Comparison of ENCODE assay signal across 11 cellular contexts in the genomic region with DNA sequence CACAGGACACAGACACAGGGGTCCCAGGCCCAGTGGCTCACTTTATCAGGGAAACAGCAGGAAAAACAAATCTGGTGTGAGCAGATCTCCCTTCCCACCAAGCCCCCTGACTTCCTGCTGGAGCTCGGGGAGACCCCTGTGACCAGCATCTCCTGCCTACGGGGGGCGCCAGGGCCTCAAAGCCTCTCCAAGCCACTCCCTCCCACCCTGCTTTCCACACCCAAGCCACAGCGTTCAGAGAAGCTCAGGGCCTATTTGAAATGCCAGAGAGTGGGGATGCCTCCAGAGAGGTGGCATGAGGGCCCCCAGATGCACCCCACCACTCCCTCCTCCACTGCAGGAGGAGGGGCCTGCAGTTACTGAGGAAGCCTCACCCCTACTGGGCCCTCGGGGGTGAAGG. TPM values are rescaled to one million over a fixed set of nuclear protein-coding genes. Genes with fewer than 3 reads are reported as not detected.
DNase-seq lines count a peak whose midpoint lies in the region; ATAC-seq, FAIRE-seq and TF ChIP-seq lines count a peak whose summit lies in the region.
"Had no signal": no experiment of that assay in that cellular context is flagged by ENCODE, and none has a peak within 500 bp of the region (broad histone marks: within the 10 kb centered on the region; RNA-seq: fewer than 3 reads in every experiment).

No MANE protein-coding gene starts in this region.

- H3K4me1 ChIP-seq in astrocyte (ENCODE audit: insufficient read depth, low read length): peaks cover 9% of the 10 kb centered on the region

- H3K4me3 ChIP-seq in LNCaP clone FGC (ENCODE audit: low read depth, low read length) (no peak overlapping the region), astrocyte (ENCODE audit: insufficient read depth, low read depth, low read length) (no peak overlapping the region), neural cell (ENCODE audit: low read length) (no peak overlapping the region)

- no peaks in the 10 kb centered on the region for H3F3A ChIP-seq in neural cell (ENCODE audit: insufficient read depth, low read length, poor library complexity, severe bottlenecking)

- TF ChIP-seq EP300 in neural cell (conservative IDR thresholded peaks at IDR 0.05; ENCODE audit: poor library complexity, severe bottlenecking): no peak

- H3K9me3 Mint-ChIP-seq in astrocyte (ENCODE audit: unreplicated experiment): no peaks in the 10 kb centered on the region

- H3K36me3 Mint-ChIP-seq in astrocyte (ENCODE audit: low read depth, unreplicated experiment): peaks cover 2% of the 10 kb centered on the region

- H3K9me3 ChIP-seq in astrocyte (ENCODE audit: insufficient read depth, low read depth, low read length) (no peaks in the 10 kb centered on the region), neural cell (ENCODE audit: low read length) (no peaks in the 10 kb centered on the region)

- DNase-seq in DMS53 (lab: John Stamatoyannopoulos, UW): peak; percentile 33
- DNase-seq in DMS53 treated with DMSO at 0.1 percent for 48 hours (lab: John Stamatoyannopoulos, UW; ENCODE audit: unreplicated experiment): no peak
- DNase-seq in LNCaP clone FGC (ENCODE audit: low read depth): no peak
- DNase-seq in astrocyte (ENCODE audit: low read depth): no peak
- no peak for DNase-seq in activated CD4-positive, CD25-positive, alpha-beta regulatory T cell treated with anti-CD3 and anti-CD28 coated beads, Interleukin-2, amount 50 U/mL, for 72 hours
- DNase-seq in GM19240 (ENCODE audit: insufficient read length, low spot score): no peak
- DNase-seq: GOT3, NCI-H510A treated with DMSO at 0.1 percent for 48 hours had no signal

- H4K20me1 ChIP-seq in astrocyte (ENCODE audit: insufficient read depth, low read length) (peaks cover 5% of the 10 kb centered on the region), neural cell (ENCODE audit: insufficient read depth) (no peaks in the 10 kb centered on the region)

- no peak for TF ChIP-seq RAD21 in neural cell (conservative IDR thresholded peaks at IDR 0.05)

- H3K4me3 Mint-ChIP-seq in astrocyte (ENCODE audit: unreplicated experiment): no peak overlapping the region

- H2AFZ ChIP-seq in astrocyte (ENCODE audit: low read depth, low read length) (no peak overlapping the region), neural cell (ENCODE audit: low read depth, low read length) (no peak overlapping the region)

- H3K9ac ChIP-seq in astrocyte (ENCODE audit: low read length): peak overlapping the region; percentile 69
- H3K9ac ChIP-seq in neural cell (ENCODE audit: low read length): peak overlapping the region; percentile 29

- FAIRE-seq in astrocyte (lab: Jason Lieb, UNC): no peak

- no peaks in the 10 kb centered on the region for H3K4me1 Mint-ChIP-seq in astrocyte (ENCODE audit: low read depth, unreplicated experiment)

- TF ChIP-seq CTCF in LNCaP clone FGC (IDR thresholded peaks at IDR 0.05; ENCODE audit: control insufficient read depth, extremely low read depth, insufficient read depth) (0 out of 2 replicates have a peak, but pooled peaks have one; percentile 2), astrocyte (IDR thresholded peaks at IDR 0.05; ENCODE audit: insufficient read depth, low read depth, low read length) (no peak), neural cell (IDR thresholded peaks at IDR 0.05; ENCODE audit: poor library complexity, severe bottlenecking) (no peak)

- ATAC-seq in HG03045 (IDR thresholded peaks at IDR 0.05; ENCODE audit: unreplicated experiment): no peak

- H3K27me3 Mint-ChIP-seq in astrocyte (ENCODE audit: low read depth, unreplicated experiment): peaks cover 31% of the 10 kb centered on the region

- H3K36me3 ChIP-seq in astrocyte (ENCODE audit: insufficient read depth, low read length) (no peaks in the 10 kb centered on the region), neural cell (ENCODE audit: insufficient read depth, low read length) (no peaks in the 10 kb centered on the region)

- H3K27ac ChIP-seq in astrocyte (ENCODE audit: low read depth, low read length) (no peak overlapping the region), neural cell (ENCODE audit: low read length) (no peak overlapping the region)

- no peaks in the 10 kb centered on the region for H3K79me2 ChIP-seq in astrocyte (ENCODE audit: insufficient read depth, low read length)
- no peaks in the 10 kb centered on the region for H3K79me2 ChIP-seq in neural cell (replicated peaks; ENCODE audit: insufficient read depth, low read length)

- no peaks in the 10 kb centered on the region for H3K9me2 ChIP-seq in neural cell (ENCODE audit: insufficient read depth, low read length)

- H3K27me3 ChIP-seq in astrocyte (ENCODE audit: insufficient read depth, low read length): no peaks in the 10 kb centered on the region
- H3K27me3 ChIP-seq in neural cell (ENCODE audit: insufficient read depth, low read depth, low read length): no peaks in the 10 kb centered on the region

- H3K4me2 ChIP-seq in astrocyte (ENCODE audit: low read length) (no peak overlapping the region), neural cell (ENCODE audit: low read length) (no peak overlapping the region)

- no peak overlapping the region for H3K27ac Mint-ChIP-seq in astrocyte (ENCODE audit: unreplicated experiment)

TF ChIP-seq in neural cell, 6 proteins besides CTCF, POLR2A, EP300 and RAD21:
- no peak for TF ChIP-seq TAF1 (IDR thresholded peaks at IDR 0.05; ENCODE audit: low read depth)
- no peak for TF ChIP-seq POLR2AphosphoS5 (IDR thresholded peaks at IDR 0.05)
- TF ChIP-seq SMC3 (conservative IDR thresholded peaks at IDR 0.05; ENCODE audit: poor library complexity): no peak
- TF ChIP-seq, protein P1, sequence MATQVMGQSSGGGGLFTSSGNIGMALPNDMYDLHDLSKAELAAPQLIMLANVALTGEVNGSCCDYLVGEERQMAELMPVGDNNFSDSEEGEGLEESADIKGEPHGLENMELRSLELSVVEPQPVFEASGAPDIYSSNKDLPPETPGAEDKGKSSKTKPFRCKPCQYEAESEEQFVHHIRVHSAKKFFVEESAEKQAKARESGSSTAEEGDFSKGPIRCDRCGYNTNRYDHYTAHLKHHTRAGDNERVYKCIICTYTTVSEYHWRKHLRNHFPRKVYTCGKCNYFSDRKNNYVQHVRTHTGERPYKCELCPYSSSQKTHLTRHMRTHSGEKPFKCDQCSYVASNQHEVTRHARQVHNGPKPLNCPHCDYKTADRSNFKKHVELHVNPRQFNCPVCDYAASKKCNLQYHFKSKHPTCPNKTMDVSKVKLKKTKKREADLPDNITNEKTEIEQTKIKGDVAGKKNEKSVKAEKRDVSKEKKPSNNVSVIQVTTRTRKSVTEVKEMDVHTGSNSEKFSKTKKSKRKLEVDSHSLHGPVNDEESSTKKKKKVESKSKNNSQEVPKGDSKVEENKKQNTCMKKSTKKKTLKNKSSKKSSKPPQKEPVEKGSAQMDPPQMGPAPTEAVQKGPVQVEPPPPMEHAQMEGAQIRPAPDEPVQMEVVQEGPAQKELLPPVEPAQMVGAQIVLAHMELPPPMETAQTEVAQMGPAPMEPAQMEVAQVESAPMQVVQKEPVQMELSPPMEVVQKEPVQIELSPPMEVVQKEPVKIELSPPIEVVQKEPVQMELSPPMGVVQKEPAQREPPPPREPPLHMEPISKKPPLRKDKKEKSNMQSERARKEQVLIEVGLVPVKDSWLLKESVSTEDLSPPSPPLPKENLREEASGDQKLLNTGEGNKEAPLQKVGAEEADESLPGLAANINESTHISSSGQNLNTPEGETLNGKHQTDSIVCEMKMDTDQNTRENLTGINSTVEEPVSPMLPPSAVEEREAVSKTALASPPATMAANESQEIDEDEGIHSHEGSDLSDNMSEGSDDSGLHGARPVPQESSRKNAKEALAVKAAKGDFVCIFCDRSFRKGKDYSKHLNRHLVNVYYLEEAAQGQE (IDR thresholded peaks at IDR 0.05; ENCODE audit: borderline replicate concordance): no peak
- TF ChIP-seq EZH2 (IDR thresholded peaks at IDR 0.05; ENCODE audit: borderline replicate concordance, insufficient read depth, low read length, poor library complexity, severe bottlenecking): no peak
- no peak for TF ChIP-seq MXI1 (conservative IDR thresholded peaks at IDR 0.05; ENCODE audit: poor library complexity, severe bottlenecking)

RNA-seq across cellular contexts. Expression of gene CDKN1C, which starts 5.7 kb away (rescaled TPM):
- 3.8 and 7.5 TPM in 2 replicates for total RNA-seq in astrocyte
- polyA plus RNA-seq in neural cell: 36.7 and 51.2 TPM in 2 replicates
- 24.7 and 27.3 TPM in 2 replicates for polyA minus RNA-seq in neural cell

RNA-seq across cellular contexts. Expression of gene PHLDA2, which starts 37.9 kb away (rescaled TPM):
- total RNA-seq in astrocyte: 78.8 and 80.8 TPM in 2 replicates
- polyA plus RNA-seq in neural cell: not detected in 2 replicates
- not detected in 2 replicates for polyA minus RNA-seq in neural cell
- total RNA-seq: skeletal muscle tissue had no signal
